In the genomic region with DNA sequence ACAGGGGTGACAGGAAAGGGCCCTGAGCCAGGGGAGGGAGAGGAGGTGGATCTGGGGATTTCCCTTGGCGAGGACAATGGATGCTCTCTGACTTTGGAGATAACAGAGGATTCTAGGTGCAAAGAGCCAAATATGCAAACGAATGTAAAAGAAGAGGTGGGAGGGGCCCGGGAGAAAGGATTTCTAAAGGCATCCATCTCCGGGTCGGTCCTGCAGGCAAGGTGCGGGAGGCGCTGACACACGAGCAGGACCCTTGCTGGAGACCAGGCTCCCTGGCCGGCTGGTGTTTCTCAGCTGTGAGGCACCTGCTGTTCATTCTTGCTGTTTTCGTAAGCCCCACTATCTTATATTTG, we compare ENCODE assay signal across 18 cellular contexts.
DNase-seq lines count a peak whose midpoint lies in the region; ATAC-seq, FAIRE-seq and TF ChIP-seq lines count a peak whose summit lies in the region.
"Had no signal": no experiment of that assay in that cellular context is flagged by ENCODE, and none has a peak within 500 bp of the region (broad histone marks: within the 10 kb centered on the region; RNA-seq: fewer than 3 reads in every experiment).

No MANE protein-coding gene starts in this region.

- 78 to 88% methylated on average over 10 of the region's 10 CpGs for WGBS in body of pancreas, 2 donors
- 74 to 84% (median 78%) methylated on average over 10 of the region's 10 CpGs for WGBS in small intestine, 3 donors

- H3K36me3 Mint-ChIP-seq in stimulated activated naive CD8-positive, alpha-beta T cell treated with anti-CD3 and anti-CD28 coated beads, Interleukin-15, Interleukin-2, amounts not matched to agents 100 ng/mL and 50 ng/mL, for 24 hours (ENCODE audit: low read depth): no peaks in the 10 kb centered on the region
- H3K36me3 Mint-ChIP-seq: CD14-positive monocyte; CD8-positive, alpha-beta T cell had no signal

- no peaks in the 10 kb centered on the region for H3K9me3 ChIP-seq in body of pancreas
- H3K9me3 ChIP-seq in small intestine (ENCODE audit: control insufficient read depth, low read depth): no peaks in the 10 kb centered on the region

- DNase-seq in DMS53 (lab: John Stamatoyannopoulos, UW): peak; percentile 46
- no peak for DNase-seq in DMS53 treated with DMSO at 0.1 percent for 48 hours (lab: John Stamatoyannopoulos, UW; ENCODE audit: unreplicated experiment)
- no peak for DNase-seq in stimulated activated naive CD8-positive, alpha-beta T cell treated with anti-CD3 and anti-CD28 coated beads, Interleukin-15, amount 100 ng/mL, for 72 hours
- peak; percentile 49 for DNase-seq in iPS-NIHi7 (ENCODE audit: extremely low spot score)
- DNase-seq in medulla oblongata (ENCODE audit: extremely low spot score): no peak
- DNase-seq in body of pancreas: no peak
- no peak for DNase-seq in small intestine
- DNase-seq: CD8-positive, alpha-beta T cell; COR-L47; DMS153; GF-D8 had no signal

- H3K9me3 Mint-ChIP-seq in stimulated activated naive CD8-positive, alpha-beta T cell treated with anti-CD3 and anti-CD28 coated beads, Interleukin-15, Interleukin-2, amounts not matched to agents 100 ng/mL and 50 ng/mL, for 24 hours: no peaks in the 10 kb centered on the region
- H3K9me3 Mint-ChIP-seq in stimulated activated naive CD8-positive, alpha-beta T cell treated with anti-CD3 and anti-CD28 coated beads, Interleukin-15, amount 100 ng/mL, for 72 hours: no peaks in the 10 kb centered on the region
- H3K9me3 Mint-ChIP-seq: CD14-positive monocyte; CD8-positive, alpha-beta T cell had no signal

- no peak for TF ChIP-seq CTCF in body of pancreas (IDR thresholded peaks at IDR 0.05)

- H3K4me3 Mint-ChIP-seq in stimulated activated naive CD8-positive, alpha-beta T cell treated with anti-CD3 and anti-CD28 coated beads, Interleukin-15, Interleukin-2, amounts not matched to agents 100 ng/mL and 50 ng/mL, for 24 hours: no peak overlapping the region
- no peak overlapping the region for H3K4me3 Mint-ChIP-seq in stimulated activated naive CD8-positive, alpha-beta T cell treated with anti-CD3 and anti-CD28 coated beads, Interleukin-15, amount 100 ng/mL, for 72 hours
- H3K4me3 Mint-ChIP-seq: CD14-positive monocyte; CD8-positive, alpha-beta T cell had no signal

- no peak for TF ChIP-seq POLR2A in body of pancreas (IDR thresholded peaks at IDR 0.05)

- H3K4me1 ChIP-seq in body of pancreas: no peaks in the 10 kb centered on the region
- H3K4me1 ChIP-seq in small intestine (ENCODE audit: control insufficient read depth in 2 of 2, insufficient read depth in 1 of 2, low read depth in 1 of 2, low read length in 1 of 2): no peaks in the 10 kb centered on the region

- H3K4me3 ChIP-seq in body of pancreas (no peak overlapping the region), small intestine (ENCODE audit: low read depth in 1 of 2, low read length in 2 of 2) (no peak overlapping the region)
- H3K4me3 ChIP-seq: K562 had no signal

- ATAC-seq in stimulated activated naive CD8-positive, alpha-beta T cell treated with anti-CD3 and anti-CD28 coated beads, Interleukin-15, amount 100 ng/mL, for 72 hours: no peak
- no peak for ATAC-seq in body of pancreas
- ATAC-seq: CD8-positive, alpha-beta T cell had no signal

- no peak overlapping the region for H3K27ac ChIP-seq in body of pancreas
- H3K27ac ChIP-seq in small intestine (ENCODE audit: low read depth in 1 of 2, low read length in 1 of 2): no peak overlapping the region
- H3K27ac ChIP-seq: 22Rv1, HL-60 had no signal

- H3K27ac Mint-ChIP-seq in stimulated activated naive CD8-positive, alpha-beta T cell treated with anti-CD3 and anti-CD28 coated beads, Interleukin-15, Interleukin-2, amounts not matched to agents 100 ng/mL and 50 ng/mL, for 24 hours: peak overlapping the region; percentile 9
- H3K27ac Mint-ChIP-seq in stimulated activated naive CD8-positive, alpha-beta T cell treated with anti-CD3 and anti-CD28 coated beads, Interleukin-15, amount 100 ng/mL, for 72 hours: peak overlapping the region in 1 of 2 donors; percentile 62
- H3K27ac Mint-ChIP-seq: CD8-positive, alpha-beta T cell had no signal

- H3K27me3 ChIP-seq in body of pancreas: no peaks in the 10 kb centered on the region
- H3K27me3 ChIP-seq in small intestine (ENCODE audit: control insufficient read depth in 2 of 2, insufficient read depth in 2 of 2, low read length in 2 of 2): peaks cover 0 to 3% of the 10 kb centered on the region in 2 donors

- no peak for FAIRE-seq in small intestine (lab: Jason Lieb, UNC)
- FAIRE-seq: D721Med, H54, K562 had no signal

- H3K4me1 Mint-ChIP-seq in stimulated activated naive CD8-positive, alpha-beta T cell treated with anti-CD3 and anti-CD28 coated beads, Interleukin-15, Interleukin-2, amounts not matched to agents 100 ng/mL and 50 ng/mL, for 24 hours (ENCODE audit: low read depth): no peaks in the 10 kb centered on the region
- peaks cover 11% of the 10 kb centered on the region for H3K4me1 Mint-ChIP-seq in stimulated activated naive CD8-positive, alpha-beta T cell treated with anti-CD3 and anti-CD28 coated beads, Interleukin-15, amount 100 ng/mL, for 72 hours
- H3K4me1 Mint-ChIP-seq: CD14-positive monocyte had no signal

- intact Hi-C loops in body of pancreas (cut with DNase I): no loop called here

- no peaks in the 10 kb centered on the region for H3K36me3 ChIP-seq in body of pancreas (replicated peaks in 1 of 2; ENCODE audit: insufficient read depth in 1 of 2, low read depth in 2 of 2)
- no peaks in the 10 kb centered on the region for H3K36me3 ChIP-seq in small intestine (ENCODE audit: control insufficient read depth in 2 of 2, insufficient read depth in 2 of 2, low read length in 2 of 2)

- no peaks in the 10 kb centered on the region for H3K27me3 Mint-ChIP-seq in stimulated activated naive CD8-positive, alpha-beta T cell treated with anti-CD3 and anti-CD28 coated beads, Interleukin-15, Interleukin-2, amounts not matched to agents 100 ng/mL and 50 ng/mL, for 24 hours
- H3K27me3 Mint-ChIP-seq in stimulated activated naive CD8-positive, alpha-beta T cell treated with anti-CD3 and anti-CD28 coated beads, Interleukin-15, amount 100 ng/mL, for 72 hours: peaks cover 17% of the 10 kb centered on the region

Comparison
In these comparisons a context has a peak if more than half of its experiments do, and no peak if none do; other contexts are left out.
1. DNase-seq: peak in DMS53 (single experiment) and iPS-NIHi7 (single experiment); none in DMS53 treated with DMSO at 0.1 percent for 48 hours (single experiment), stimulated activated naive CD8-positive, alpha-beta T cell treated with anti-CD3 and anti-CD28 coated beads, Interleukin-15, amount 100 ng/mL, for 72 hours (0 of 2), medulla oblongata (single experiment), body of pancreas (0 of 4) and small intestine (single experiment).